23 cellular contexts compared by ENCODE assay signal in the genomic region with DNA sequence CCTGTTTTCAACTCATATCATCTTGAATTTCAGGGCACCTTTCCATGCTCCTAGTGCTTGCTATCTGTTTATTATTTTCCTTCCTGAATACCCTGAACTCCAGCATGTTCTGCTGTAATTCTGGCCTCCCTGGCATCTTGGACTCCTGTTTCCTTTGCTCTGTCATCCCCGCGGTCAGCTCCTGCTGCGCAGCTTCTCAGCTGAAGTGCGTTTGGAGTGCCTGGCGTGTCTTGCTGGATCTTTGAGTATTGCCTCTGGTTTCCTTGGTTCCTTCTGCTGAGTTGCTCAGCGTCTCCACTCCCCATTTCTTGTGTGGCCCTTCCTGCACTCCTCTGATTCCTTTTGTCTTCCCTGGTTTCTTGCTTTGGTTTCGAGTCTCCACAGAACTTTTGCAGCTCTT.
"Had no signal": no experiment of that assay in that cellular context is flagged by ENCODE, and none has a peak within 500 bp of the region (broad histone marks: within the 10 kb centered on the region; RNA-seq: fewer than 3 reads in every experiment).

No MANE protein-coding gene starts in this region.

- FAIRE-seq: bronchial epithelial cell, TTC549 had no signal

- H3K4me1 ChIP-seq: SJCRH30 had no signal

- H3K27ac ChIP-seq: SJCRH30 had no signal

- DNase-seq: activated CD4-positive, alpha-beta T cell treated with anti-CD3 and anti-CD28 coated beads, Interleukin-2, amount 10 ng/mL, durations not matched to agents 24 days and 14 days; activated CD4-positive, alpha-beta T cell treated with anti-CD3 and anti-CD28 coated beads, Interleukin-2, amount 50 U/mL, for 4 hours; activated CD8-positive, alpha-beta T cell treated with anti-CD3 and anti-CD28 coated beads for 36 hours; activated effector memory CD4-positive, alpha-beta T cell treated with Interleukin-2 at 50 U/mL for 16 hours; activated naive CD4-positive, alpha-beta T cell treated with anti-CD3 and anti-CD28 coated beads, Interleukin-2, amount 10 ng/mL, durations not matched to agents 7 days and 5 days; activated naive CD8-positive, alpha-beta T cell treated with anti-CD3 and anti-CD28 coated beads, Interleukin-2, amount 50 U/mL, for 24 hours; activated T-cell treated with anti-CD3 and anti-CD28 coated beads, Interleukin-2, amount 50 U/mL, for 4 hours; caudate nucleus; NCI-H1092 treated with DMSO at 0.1 percent for 48 hours; NCI-H187 treated with DMSO at 0.1 percent for 48 hours; NCI-H2081; NCI-H345; NCI-H524 treated with DMSO at 0.1 percent for 48 hours; SHP77; SJCRH30; SK-N-SH had no signal

- H3K27ac Mint-ChIP-seq: activated CD4-positive, alpha-beta T cell treated with anti-CD3 and anti-CD28 coated beads, Interleukin-2, amount 10 ng/mL, durations not matched to agents 24 days and 14 days; activated CD8-positive, alpha-beta T cell treated with anti-CD3 and anti-CD28 coated beads for 36 hours; activated naive CD4-positive, alpha-beta T cell treated with anti-CD3 and anti-CD28 coated beads, Interleukin-2, amount 10 ng/mL, durations not matched to agents 7 days and 5 days; activated naive CD8-positive, alpha-beta T cell; activated naive CD8-positive, alpha-beta T cell treated with anti-CD3 and anti-CD28 coated beads, Interleukin-2, amount 50 U/mL, for 24 hours; T-helper 1 cell treated with Interleukin-12 subunit alpha and Interleukin-12 subunit beta and Interleukin-4 antibody, amounts not matched to agents 30 μg/mL and 1 μg/mL, for 36 hours; T-helper 2 cell treated with Interferon-gamma antibody and Interleukin-4, amounts not matched to agents 5 μg/mL and 100 μg/mL, for 36 hours had no signal

- H3K27me3 Mint-ChIP-seq: activated CD4-positive, alpha-beta T cell treated with anti-CD3 and anti-CD28 coated beads, Interleukin-2, amount 10 ng/mL, durations not matched to agents 24 days and 14 days; activated CD8-positive, alpha-beta T cell treated with anti-CD3 and anti-CD28 coated beads for 36 hours; activated naive CD4-positive, alpha-beta T cell treated with anti-CD3 and anti-CD28 coated beads, Interleukin-2, amount 10 ng/mL, durations not matched to agents 7 days and 5 days; activated naive CD8-positive, alpha-beta T cell; activated naive CD8-positive, alpha-beta T cell treated with anti-CD3 and anti-CD28 coated beads, Interleukin-2, amount 50 U/mL, for 24 hours; brain had no signal

- H3K4me1 Mint-ChIP-seq: activated CD4-positive, alpha-beta T cell treated with anti-CD3 and anti-CD28 coated beads, Interleukin-2, amount 10 ng/mL, durations not matched to agents 24 days and 14 days; activated naive CD4-positive, alpha-beta T cell treated with anti-CD3 and anti-CD28 coated beads, Interleukin-2, amount 10 ng/mL, durations not matched to agents 7 days and 5 days; activated naive CD8-positive, alpha-beta T cell treated with anti-CD3 and anti-CD28 coated beads, Interleukin-2, amount 50 U/mL, for 24 hours; brain had no signal

- H3K27me3 ChIP-seq: SJCRH30 had no signal

- H3K9me3 Mint-ChIP-seq: activated T-cell treated with anti-CD3 and anti-CD28 coated beads, Interleukin-2, amount 50 U/mL, for 4 hours had no signal

- H3K4me3 Mint-ChIP-seq: activated CD4-positive, alpha-beta T cell treated with anti-CD3 and anti-CD28 coated beads, Interleukin-2, amount 10 ng/mL, durations not matched to agents 24 days and 14 days; activated CD8-positive, alpha-beta T cell treated with anti-CD3 and anti-CD28 coated beads for 36 hours; activated naive CD4-positive, alpha-beta T cell treated with anti-CD3 and anti-CD28 coated beads, Interleukin-2, amount 10 ng/mL, durations not matched to agents 7 days and 5 days; activated naive CD8-positive, alpha-beta T cell; activated naive CD8-positive, alpha-beta T cell treated with anti-CD3 and anti-CD28 coated beads, Interleukin-2, amount 50 U/mL, for 24 hours; activated T-cell treated with anti-CD3 and anti-CD28 coated beads, Interleukin-2, amount 50 U/mL, for 4 hours; brain; T-helper 1 cell treated with Interleukin-12 subunit alpha and Interleukin-12 subunit beta and Interleukin-4 antibody, amounts not matched to agents 30 μg/mL and 1 μg/mL, for 36 hours; T-helper 2 cell treated with Interferon-gamma antibody and Interleukin-4, amounts not matched to agents 5 μg/mL and 100 μg/mL, for 36 hours had no signal

- H3K9me3 ChIP-seq: SK-N-SH had no signal

- H3K4me3 ChIP-seq: SJCRH30 had no signal

- ATAC-seq: activated CD8-positive, alpha-beta T cell treated with anti-CD3 and anti-CD28 coated beads for 36 hours; activated naive CD8-positive, alpha-beta T cell treated with anti-CD3 and anti-CD28 coated beads, Interleukin-2, amount 50 U/mL, for 24 hours; activated T-cell treated with anti-CD3 and anti-CD28 coated beads, Interleukin-2, amount 50 U/mL, for 4 hours; Panc1 had no signal
